ENCODE assay signal across 12 cellular contexts in genomic region chr9:137314561-137315560, GRCh38. TPM values are rescaled to one million over a fixed set of nuclear protein-coding genes. Genes with fewer than 3 reads are reported as not detected.
DNase-seq lines count a peak whose midpoint lies in the region; ATAC-seq, FAIRE-seq and TF ChIP-seq lines count a peak whose summit lies in the region.
"Had no signal": no experiment of that assay in that cellular context is flagged by ENCODE, and none has a peak within 500 bp of the region (broad histone marks: within the 10 kb centered on the region; RNA-seq: fewer than 3 reads in every experiment).

No MANE protein-coding gene starts in this region.

- TF ChIP-seq CTCF in C4-2B (conservative IDR thresholded peaks at IDR 0.05) (no peak), HCT116 (IDR thresholded peaks at IDR 0.05 in 2 of 3, conservative IDR thresholded peaks at IDR 0.05 in 1 of 3; ENCODE audit: borderline replicate concordance in 1 of 3, insufficient read depth in 1 of 3, low read depth in 2 of 3, low read length in 2 of 3) (no peak), foreskin keratinocyte (conservative IDR thresholded peaks at IDR 0.05) (no peak), pancreas (IDR thresholded peaks at IDR 0.05) (no peak)

- H3K4me3 ChIP-seq in HCT116 (replicated peaks in 1 of 2; ENCODE audit: low read depth in 1 of 2, low read length in 2 of 2) (no peak overlapping the region), pancreas (no peak overlapping the region)

- H3K9me3 ChIP-seq in HCT116 (ENCODE audit: control insufficient read depth in 1 of 2, insufficient read depth in 1 of 2, low read depth in 1 of 2, low read length in 2 of 2) (no peaks in the 10 kb centered on the region), pancreas (no peaks in the 10 kb centered on the region)

- H3K36me3 ChIP-seq in HCT116 (ENCODE audit: control insufficient read depth in 1 of 2, insufficient read depth in 2 of 2, low read length in 2 of 2) (no peaks in the 10 kb centered on the region), pancreas (no peaks in the 10 kb centered on the region)

- H4K20me1 ChIP-seq in HCT116 (ENCODE audit: insufficient read depth) = no peaks in the 10 kb centered on the region

- H3K27ac ChIP-seq in C4-2B (peak overlapping the region; percentile 76), HCT116 (ENCODE audit: low read depth, low read length) (no peak overlapping the region; the same call in 1 of the 2 replicates), foreskin keratinocyte (peak overlapping the region; percentile 78), pancreas (peak overlapping the region in 3 of 4 donors; percentile 11 to 94 (median 30))

- intact Hi-C loops in HCT116 (cut with micrococcal nuclease) (no loop called here), pancreas (cut with DNase I) (no loop called here)

- no peaks in the 10 kb centered on the region for H3K9me2 ChIP-seq in HCT116 (ENCODE audit: insufficient read depth)

- TF ChIP-seq RAD21 in HCT116 (IDR thresholded peaks at IDR 0.05; ENCODE audit: low read depth) = no peak

- CTCF ChIA-PET in HCT116 (lab: Charles Lee) = interaction anchor here (1.3 to 2.2 kb wide), 2 partner anchors 12 to 13 kb away, joined by 5 to 7 read pairs; partner anchors contain the start of gene NRARP

- DNase-seq in HCT116 (ENCODE audit: low read depth, low spot score) = no peak
- DNase-seq in foreskin keratinocyte = no peak
- DNase-seq in pancreas = peak; percentile 32 to 87 (median 53)
- DNase-seq in NCI-H69 (lab: John Stamatoyannopoulos, UW) = no peak
- no peak for DNase-seq in stimulated activated CD4-positive, alpha-beta T cell treated with anti-CD3 and anti-CD28 coated beads, Interleukin-12 subunit alpha, Interleukin-12 subunit beta, amount 100 ng/mL, for 4 hours
- DNase-seq in NCI-H187 (lab: John Stamatoyannopoulos, UW) = no peak
- DNase-seq: naive B cell; NCI-H226; stimulated activated naive CD4-positive, alpha-beta T cell had no signal

- FAIRE-seq in pancreas (lab: Jason Lieb, UNC) = no peak

- peaks cover 34 to 56% of the 10 kb centered on the region in 2 experiments for H3K4me1 ChIP-seq in HCT116 (ENCODE audit: control insufficient read depth in 1 of 2, insufficient read depth in 2 of 2, low read length in 2 of 2)
- peaks cover 18% of the 10 kb centered on the region for H3K4me1 ChIP-seq in foreskin keratinocyte
- H3K4me1 ChIP-seq in pancreas = peaks cover 37 to 39% (median 38%) of the 10 kb centered on the region in 3 donors

- no peaks in the 10 kb centered on the region for H3K79me2 ChIP-seq in HCT116 (ENCODE audit: insufficient read depth, low read length)

- POLR2A ChIA-PET in HCT116 (lab: Charles Lee) = no interaction called here

- peak overlapping the region; percentile 57; the same call in 1 of the 2 replicates for H3K9ac ChIP-seq in HCT116 (ENCODE audit: low read length)

- no peak overlapping the region for H2AFZ ChIP-seq in HCT116 (ENCODE audit: low read depth, low read length, poor library complexity, severe bottlenecking)

- WGBS in pancreas, 2 donors = 60 to 65% methylated on average over 41 to 42 of the region's 42 CpGs

- no TSS peak for BruUV-seq in HCT116 (replicated peaks; lab: Mats Ljungman, UMichigan)

- no peak for ATAC-seq in HCT116
- ATAC-seq in foreskin keratinocyte = no peak
- no peak for ATAC-seq in pancreas
- no peak for ATAC-seq in HG03442 (IDR thresholded peaks at IDR 0.05; ENCODE audit: unreplicated experiment)
- ATAC-seq: activated naive CD4-positive, alpha-beta T cell treated with anti-CD3 and anti-CD28 coated beads, Interleukin-2, amount 50 U/mL, for 72 hours had no signal

- RAD21 ChIA-PET in HCT116 (lab: Charles Lee; ENCODE audit: low non-redundant PET in 1 of 2, low total read pairs in 2 of 2, uncharacterized antibody in 2 of 2, unreplicated experiment in 2 of 2) = interaction anchor here in 1 of 2 experiments (0.5 kb wide), 1 partner anchor 29 kb away, joined by 3 read pairs; no protein-coding TSS in a partner anchor

- no peak for TF ChIP-seq POLR2A in HCT116 (IDR thresholded peaks at IDR 0.05; ENCODE audit: borderline replicate concordance, extremely low read depth, insufficient read depth, insufficient read length)

- H3K4me2 ChIP-seq in HCT116 (ENCODE audit: low read length) = peak overlapping the region; percentile 71

- no peaks in the 10 kb centered on the region for H3K27me3 ChIP-seq in HCT116 (ENCODE audit: insufficient read depth, low read length)
- peaks cover 28% of the 10 kb centered on the region for H3K27me3 ChIP-seq in foreskin keratinocyte
- H3K27me3 ChIP-seq in pancreas = no peaks in the 10 kb centered on the region

TF ChIP-seq in HCT116, 20 proteins besides CTCF, POLR2A, EP300 and RAD21:
- TF ChIP-seq, protein P1, sequence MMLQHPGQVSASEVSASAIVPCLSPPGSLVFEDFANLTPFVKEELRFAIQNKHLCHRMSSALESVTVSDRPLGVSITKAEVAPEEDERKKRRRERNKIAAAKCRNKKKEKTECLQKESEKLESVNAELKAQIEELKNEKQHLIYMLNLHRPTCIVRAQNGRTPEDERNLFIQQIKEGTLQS (IDR thresholded peaks at IDR 0.05) = no peak
TF ChIP-seq in HCT116: peak in this region for 0.

RNA-seq across cellular contexts. Expression of gene NRARP, which starts 12.8 kb away (rescaled TPM):
- 22.2 TPM for total RNA-seq in HCT116 (2021; ENCODE audit: unreplicated experiment)
- polyA plus RNA-seq in HCT116 (2012) = 5.9 and 7.2 TPM in 2 replicates
- 0.81 and 1.1 TPM in 2 replicates for total RNA-seq in foreskin keratinocyte
- 0.76 and 0.96 TPM in 2 replicates for polyA plus RNA-seq in foreskin keratinocyte
- total RNA-seq in pancreas = 10 to 100 TPM in 4 of 6 donors, 1 to 10 TPM in 2; 7.5 to 23.4 (median 13.6) TPM
- 1 to 10 TPM; 1.3 to 2.7 TPM for polyA plus RNA-seq in pancreas

RNA-seq across cellular contexts. Expression of gene TOR4A, which starts 37.3 kb away (rescaled TPM):
- total RNA-seq in HCT116 (2021; ENCODE audit: unreplicated experiment) (34.0 TPM), foreskin keratinocyte (15.8 and 19.9 TPM in 2 replicates), pancreas (1 to 10 TPM; 2.5 to 6.8 (median 4.3) TPM)
- polyA plus RNA-seq in HCT116 (2012) = 21.6 and 22.8 TPM in 2 replicates
- polyA plus RNA-seq in foreskin keratinocyte (11.8 and 15.7 TPM in 2 replicates), pancreas (1 to 10 TPM; 1.4 to 3.0 TPM)

RNA-seq across cellular contexts. Expression of gene NELFB, which starts 59.7 kb away (rescaled TPM):
- 86.4 TPM for total RNA-seq in HCT116 (2021; ENCODE audit: unreplicated experiment)
- polyA plus RNA-seq in HCT116 (2012) = 85.5 and 92.1 TPM in 2 replicates
- total RNA-seq in foreskin keratinocyte = 47.5 and 51.3 TPM in 2 replicates
- 50.3 and 54.3 TPM in 2 replicates for polyA plus RNA-seq in foreskin keratinocyte
- total RNA-seq in pancreas = 10 to 100 TPM; 22.3 to 34.0 (median 29.0) TPM
- 10 to 100 TPM; 28.7 to 34.2 TPM for polyA plus RNA-seq in pancreas

Comparison
In these comparisons a context has a peak if more than half of its experiments do, and no peak if none do; other contexts are left out.
1. DNase-seq: peak in pancreas (6 of 6); none in HCT116 (single experiment), foreskin keratinocyte (0 of 2), NCI-H69 (single experiment), stimulated activated CD4-positive, alpha-beta T cell treated with anti-CD3 and anti-CD28 coated beads, Interleukin-12 subunit alpha, Interleukin-12 subunit beta, amount 100 ng/mL, for 4 hours (single experiment) and NCI-H187 (0 of 2).